29 cellular contexts compared by ENCODE assay signal in genomic region chr14:97783001-97783400, GRCh38.
"Had no signal": no experiment of that assay in that cellular context is flagged by ENCODE, and none has a peak within 500 bp of the region (broad histone marks: within the 10 kb centered on the region; RNA-seq: fewer than 3 reads in every experiment).

No MANE protein-coding gene starts in this region.

- H3K4me3 ChIP-seq: ascending aorta, breast epithelium, cardiac muscle cell, colonic mucosa, esophagus squamous epithelium, gastroesophageal sphincter had no signal

- H3K4me1 ChIP-seq: ascending aorta, breast epithelium, colonic mucosa, esophagus squamous epithelium, gastroesophageal sphincter had no signal

- FAIRE-seq: endometrium, endothelial cell of umbilical vein had no signal

- DNase-seq: activated CD4-positive, alpha-beta memory T cell treated with anti-CD3 and anti-CD28 coated beads for 36 hours; activated CD4-positive, alpha-beta T cell treated with anti-CD3 and anti-CD28 coated beads for 36 hours; activated CD4-positive, alpha-beta T cell treated with anti-CD3 and anti-CD28 coated beads, Interleukin-2, amount 10 ng/mL, durations not matched to agents 24 days and 14 days; activated CD4-positive, CD25-positive, alpha-beta regulatory T cell; activated CD4-positive, CD25-positive, alpha-beta regulatory T cell treated with anti-CD3 and anti-CD28 coated beads, Interleukin-2, amount 50 U/mL, for 72 hours; activated CD8-positive, alpha-beta memory T cell treated with anti-CD3 and anti-CD28 coated beads, Interleukin-2, amount 50 U/mL, for 48 hours; activated gamma-delta T cell; activated naive CD4-positive, alpha-beta T cell; activated naive CD4-positive, alpha-beta T cell treated with anti-CD3 and anti-CD28 coated beads, Interleukin-2, amount 10 ng/mL, durations not matched to agents 7 days and 5 days; activated naive CD8-positive, alpha-beta T cell treated with anti-CD3 and anti-CD28 coated beads, Interleukin-2, amount 10 ng/mL, durations not matched to agents 7 days and 5 days; activated T-cell treated with anti-CD3 and anti-CD28 coated beads for 4 hours; activated T-cell treated with anti-CD3 and anti-CD28 coated beads, Interleukin-2, amount 50 U/mL, for 24 hours; activated T-cell treated with anti-CD3 and anti-CD28 coated beads, Interleukin-2, amount 50 U/mL, for 72 hours; central memory CD4-positive, alpha-beta T cell; cerebellar nuclear complex; colonic mucosa; effector CD8-positive, alpha-beta T cell; esophagus squamous epithelium; foreskin melanocyte; T-helper 2 cell had no signal

- H3K27me3 ChIP-seq: ascending aorta, breast epithelium, cardiac muscle cell, colonic mucosa, esophagus squamous epithelium, gastroesophageal sphincter had no signal

- H3K27me3 Mint-ChIP-seq: activated CD4-positive, alpha-beta memory T cell treated with anti-CD3 and anti-CD28 coated beads for 36 hours; activated CD4-positive, alpha-beta T cell treated with anti-CD3 and anti-CD28 coated beads for 36 hours; activated CD4-positive, alpha-beta T cell treated with anti-CD3 and anti-CD28 coated beads, Interleukin-2, amount 10 ng/mL, durations not matched to agents 24 days and 14 days; activated naive CD4-positive, alpha-beta T cell treated with anti-CD3 and anti-CD28 coated beads, Interleukin-2, amount 10 ng/mL, durations not matched to agents 7 days and 5 days; activated naive CD8-positive, alpha-beta T cell treated with anti-CD3 and anti-CD28 coated beads, Interleukin-2, amount 10 ng/mL, durations not matched to agents 7 days and 5 days; activated T-cell treated with anti-CD3 and anti-CD28 coated beads, Interleukin-2, amount 50 U/mL, for 24 hours had no signal

- H3K27ac ChIP-seq: ascending aorta, breast epithelium, cardiac muscle cell, colonic mucosa, epithelial cell of prostate, esophagus squamous epithelium, gastroesophageal sphincter had no signal

- H3K36me3 Mint-ChIP-seq: activated CD4-positive, alpha-beta memory T cell treated with anti-CD3 and anti-CD28 coated beads for 36 hours; activated naive CD4-positive, alpha-beta T cell treated with anti-CD3 and anti-CD28 coated beads, Interleukin-2, amount 50 U/mL, for 72 hours; brain had no signal

- H3K4me3 Mint-ChIP-seq: activated CD4-positive, alpha-beta memory T cell treated with anti-CD3 and anti-CD28 coated beads for 36 hours; activated CD4-positive, alpha-beta T cell treated with anti-CD3 and anti-CD28 coated beads for 36 hours; activated CD4-positive, alpha-beta T cell treated with anti-CD3 and anti-CD28 coated beads, Interleukin-2, amount 10 ng/mL, durations not matched to agents 24 days and 14 days; activated naive CD4-positive, alpha-beta T cell treated with anti-CD3 and anti-CD28 coated beads, Interleukin-2, amount 10 ng/mL, durations not matched to agents 7 days and 5 days; activated naive CD8-positive, alpha-beta T cell treated with anti-CD3 and anti-CD28 coated beads, Interleukin-2, amount 10 ng/mL, durations not matched to agents 7 days and 5 days; activated T-cell treated with anti-CD3 and anti-CD28 coated beads, Interleukin-2, amount 50 U/mL, for 24 hours; brain had no signal

- H3K36me3 ChIP-seq: ascending aorta, breast epithelium, cardiac muscle cell, colonic mucosa, esophagus squamous epithelium, gastroesophageal sphincter had no signal

- H3K27ac Mint-ChIP-seq: activated CD4-positive, alpha-beta memory T cell treated with anti-CD3 and anti-CD28 coated beads for 36 hours; activated CD4-positive, alpha-beta T cell treated with anti-CD3 and anti-CD28 coated beads for 36 hours; activated CD4-positive, alpha-beta T cell treated with anti-CD3 and anti-CD28 coated beads, Interleukin-2, amount 10 ng/mL, durations not matched to agents 24 days and 14 days; activated naive CD4-positive, alpha-beta T cell treated with anti-CD3 and anti-CD28 coated beads, Interleukin-2, amount 10 ng/mL, durations not matched to agents 7 days and 5 days; activated naive CD8-positive, alpha-beta T cell treated with anti-CD3 and anti-CD28 coated beads, Interleukin-2, amount 10 ng/mL, durations not matched to agents 7 days and 5 days; activated T-cell treated with anti-CD3 and anti-CD28 coated beads, Interleukin-2, amount 50 U/mL, for 24 hours; activated T-cell treated with anti-CD3 and anti-CD28 coated beads, Interleukin-2, amount 50 U/mL, for 72 hours; brain had no signal

- H3K4me1 Mint-ChIP-seq: brain had no signal

- H3K9me3 Mint-ChIP-seq: activated CD4-positive, alpha-beta memory T cell treated with anti-CD3 and anti-CD28 coated beads for 36 hours; activated T-cell treated with anti-CD3 and anti-CD28 coated beads, Interleukin-2, amount 50 U/mL, for 24 hours had no signal

- ATAC-seq: activated CD4-positive, alpha-beta T cell treated with anti-CD3 and anti-CD28 coated beads for 36 hours; activated naive CD4-positive, alpha-beta T cell treated with anti-CD3 and anti-CD28 coated beads, Interleukin-2, amount 50 U/mL, for 72 hours; activated T-cell treated with anti-CD3 and anti-CD28 coated beads, Interleukin-2, amount 50 U/mL, for 72 hours; gastroesophageal sphincter had no signal

- H3K9me3 ChIP-seq: ascending aorta, breast epithelium, colonic mucosa, esophagus squamous epithelium, gastroesophageal sphincter had no signal
